In the genomic region with DNA sequence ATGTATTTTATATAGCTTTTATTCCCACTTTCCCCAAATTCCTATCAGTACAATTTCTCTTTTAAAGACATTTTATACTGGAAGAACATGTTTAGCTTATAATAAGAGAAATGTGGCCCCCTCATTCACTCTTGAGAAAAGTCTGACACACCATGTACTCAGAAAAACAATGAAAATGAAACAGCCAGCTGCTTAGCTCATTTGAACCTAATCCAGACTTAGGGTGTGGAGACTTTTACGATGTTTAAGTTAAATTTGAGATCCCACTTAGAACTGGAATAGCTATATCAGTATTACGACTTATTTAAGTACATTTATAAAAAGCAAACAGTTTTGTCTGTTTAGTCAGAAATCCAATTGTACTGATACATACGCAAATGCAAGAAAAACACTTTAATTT, we compare ENCODE assay signal across 26 cellular contexts.
"Had no signal": no experiment of that assay in that cellular context is flagged by ENCODE, and none has a peak within 500 bp of the region (broad histone marks: within the 10 kb centered on the region; RNA-seq: fewer than 3 reads in every experiment).

No MANE protein-coding gene starts in this region.

- H2AFZ ChIP-seq: neural progenitor cell had no signal

- H3K9me3 ChIP-seq: esophagus muscularis mucosa, gastroesophageal sphincter, heart right ventricle, prostate gland, right atrium auricular region, sigmoid colon, stomach, thyroid gland had no signal

- H3K4me1 ChIP-seq: esophagus muscularis mucosa, foreskin keratinocyte, gastroesophageal sphincter, heart right ventricle, neural progenitor cell, prostate gland, right atrium auricular region, sigmoid colon, stomach, thyroid gland had no signal

- H3K9ac ChIP-seq: neural progenitor cell had no signal

- H3K27me3 ChIP-seq: esophagus muscularis mucosa, foreskin keratinocyte, gastroesophageal sphincter, heart right ventricle, neural progenitor cell, right atrium auricular region, sigmoid colon, stomach, thyroid gland had no signal

- H3K4me3 ChIP-seq: coronary artery, esophagus muscularis mucosa, gastroesophageal sphincter, heart right ventricle, lung, neural progenitor cell, prostate gland, right atrium auricular region, sigmoid colon, stomach, thyroid gland had no signal

- H3K27ac ChIP-seq: coronary artery, esophagus muscularis mucosa, foreskin keratinocyte, gastroesophageal sphincter, heart right ventricle, neural progenitor cell, prostate gland, right atrium auricular region, sigmoid colon, stomach, thyroid gland had no signal

- ATAC-seq: foreskin keratinocyte; gastroesophageal sphincter; heart right ventricle; left lobe of liver; naive thymus-derived CD4-positive, alpha-beta T cell; stimulated activated effector memory CD8-positive, alpha-beta T cell treated with anti-CD3 and anti-CD28 coated beads, Interleukin-12 subunit alpha, Interleukin-12 subunit beta, amount 100 ng/mL, for 72 hours had no signal

- DNase-seq: dermis blood vessel endothelial cell; effector memory CD4-positive, alpha-beta T cell; foreskin keratinocyte; glutamatergic neuron; heart right ventricle; hypothalamus; immature natural killer cell; islet precursor cell; kidney glomerular epithelial cell; naive thymus-derived CD4-positive, alpha-beta T cell; nucleus accumbens; sigmoid colon; stimulated activated CD4-positive, alpha-beta T cell treated with anti-CD3 and anti-CD28 coated beads, Interleukin-2, amount 100 ng/mL, for 24 hours; stimulated activated CD4-positive, alpha-beta T cell treated with anti-CD3 and anti-CD28 coated beads, Interleukin-4, amount 100 ng/mL, for 24 hours; stimulated activated naive CD4-positive, alpha-beta T cell treated with Interleukin-2 at 50 U/mL for 16 hours; stomach; thyroid gland had no signal

- H3K4me2 ChIP-seq: neural progenitor cell had no signal

- H3K36me3 ChIP-seq: esophagus muscularis mucosa, gastroesophageal sphincter, heart right ventricle, neural progenitor cell, prostate gland, right atrium auricular region, sigmoid colon, stomach, thyroid gland had no signal
